ENCODE assay signal across 8 cellular contexts in genomic region chr6:111602481-111603404, GRCh38. TPM values are rescaled to one million over a fixed set of nuclear protein-coding genes. Genes with fewer than 3 reads are reported as not detected.
DNase-seq lines count a peak whose midpoint lies in the region; ATAC-seq and TF ChIP-seq lines count a peak whose summit lies in the region.

No MANE protein-coding gene starts in this region.

- H3K27ac ChIP-seq in breast epithelium (peak overlapping the region; percentile 97 to 99), stomach smooth muscle (ENCODE audit: low read length) (peak overlapping the region; percentile 99)

- intact Hi-C loops in breast epithelium (cut with DNase I; ENCODE audit: low total_unique reads): loop anchor here (10.0 kb wide), 1 partner anchor 118 kb away; the partner anchor contains the start of gene REV3L

- no peaks in the 10 kb centered on the region for H3K9me3 ChIP-seq in breast epithelium
- H3K9me3 ChIP-seq in stomach smooth muscle (ENCODE audit: control insufficient read depth in 2 of 2, low read length in 2 of 2): no peaks in the 10 kb centered on the region

- ATAC-seq in HG03135 (IDR thresholded peaks at IDR 0.05; ENCODE audit: unreplicated experiment): no peak
- ATAC-seq in stimulated activated naive CD8-positive, alpha-beta T cell treated with anti-CD3 and anti-CD28 coated beads, Interleukin-15, Interleukin-2, amounts not matched to agents 100 U/mL and 50 U/mL, for 24 hours: no peak

- H3K36me3 ChIP-seq in breast epithelium: no peaks in the 10 kb centered on the region
- H3K36me3 ChIP-seq in stomach smooth muscle (ENCODE audit: control insufficient read depth in 2 of 2, insufficient read depth in 2 of 2, low read length in 2 of 2): no peaks in the 10 kb centered on the region

- peak; percentile 65 for DNase-seq in HFF-Myc (ENCODE audit: extremely low read depth, low read depth)
- DNase-seq in breast epithelium (ENCODE audit: low spot score in 2 of 2): no peak
- peak; percentile 78 for DNase-seq in left kidney (ENCODE audit: low read depth, low spot score)
- DNase-seq in activated gamma-delta T cell treated with Interleukin-2 at 50 U/mL for 16 hours: no peak
- DNase-seq in NCI-H2171 (lab: John Stamatoyannopoulos, UW): no peak
- DNase-seq in stimulated activated naive CD8-positive, alpha-beta T cell treated with anti-CD3 and anti-CD28 coated beads, Interleukin-15, Interleukin-2, amounts not matched to agents 100 U/mL and 50 U/mL, for 24 hours: no peak

- H3K27me3 ChIP-seq in breast epithelium (no peaks in the 10 kb centered on the region), stomach smooth muscle (ENCODE audit: control insufficient read depth in 1 of 2, insufficient read depth in 2 of 2, low read length in 2 of 2) (no peaks in the 10 kb centered on the region)

- peak overlapping the region; percentile 85 to 86 for H3K9ac ChIP-seq in stomach smooth muscle (ENCODE audit: low read length in 2 of 2)

- TF ChIP-seq CTCF in HFF-Myc (IDR thresholded peaks at IDR 0.05; ENCODE audit: low read depth, low read length, missing control alignments) (no peak), breast epithelium (IDR thresholded peaks at IDR 0.05) (no peak)

- H3K4me3 ChIP-seq in HFF-Myc (replicated peaks; ENCODE audit: low read depth, low read length) (peak overlapping the region; percentile 64), breast epithelium (peak overlapping the region; percentile 7 to 76 (median 21)), stomach smooth muscle (ENCODE audit: low read length in 2 of 2) (peak overlapping the region; percentile 5 to 64)

- TF ChIP-seq POLR2A in breast epithelium (IDR thresholded peaks at IDR 0.05): no peak

- H3K4me1 ChIP-seq in breast epithelium (peaks cover 15 to 25% of the 10 kb centered on the region in 2 donors), stomach smooth muscle (ENCODE audit: control insufficient read depth, insufficient read depth, low read length) (peaks cover 66% of the 10 kb centered on the region)

RNA-seq across cellular contexts. Expression of gene TRAF3IP2, which starts 2.9 kb away (rescaled TPM):
- total RNA-seq in breast epithelium: 10 to 100 TPM; 28.2 to 42.9 (median 41.6) TPM

Comparison
In these comparisons a context has a peak if more than half of its experiments do, and no peak if none do; other contexts are left out.
1. DNase-seq: peak in HFF-Myc (single experiment) and left kidney (single experiment); none in breast epithelium (0 of 2), activated gamma-delta T cell treated with Interleukin-2 at 50 U/mL for 16 hours (single experiment), NCI-H2171 (single experiment) and stimulated activated naive CD8-positive, alpha-beta T cell treated with anti-CD3 and anti-CD28 coated beads, Interleukin-15, Interleukin-2, amounts not matched to agents 100 U/mL and 50 U/mL, for 24 hours (single experiment).
2. Peak in every context shown above with its lines, with median percentiles within 50 percentile points of each other: H3K4me3 ChIP-seq.